Comparison of ENCODE assay signal across 7 cellular contexts in the genomic region with DNA sequence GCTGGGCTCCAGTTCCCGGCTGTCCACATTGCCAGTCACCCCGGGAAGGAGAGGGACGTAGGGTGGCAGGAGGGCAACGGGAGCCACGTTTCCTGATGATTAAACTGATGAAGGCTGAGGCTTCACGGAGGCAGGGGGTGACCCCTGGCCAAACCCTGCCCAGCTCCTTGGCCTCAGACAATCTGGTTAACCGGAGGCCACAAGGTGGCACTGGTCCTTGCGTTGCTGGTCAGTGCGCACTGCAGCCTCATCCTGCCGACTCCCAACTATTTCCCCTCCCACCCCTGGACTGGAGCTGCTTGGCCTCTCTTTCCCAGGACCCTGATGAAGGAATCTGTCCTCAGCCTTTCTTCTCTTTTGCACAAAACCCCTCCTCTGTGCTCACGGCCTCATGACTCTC.
DNase-seq lines count a peak whose midpoint lies in the region; ATAC-seq, FAIRE-seq and TF ChIP-seq lines count a peak whose summit lies in the region.

No MANE protein-coding gene starts in this region.

- in situ Hi-C loops in GM12878 (cut with MboI) = no loop called here
- in situ Hi-C loops in transverse colon (cut with MboI; ENCODE audit: low pct_ligation_motif_present in 1 of 4, low pct_unique_long_range_greater_than_20kb in 1 of 4, low sequenced_read_pairs in 3 of 4) = no loop called here

- H3K4me3 ChIP-seq in HFF-Myc (replicated peaks; ENCODE audit: low read depth, low read length) = no peak overlapping the region
- H3K4me3 ChIP-seq in GM12878 = no peak overlapping the region
- no peak overlapping the region for H3K4me3 ChIP-seq in transverse colon

- H3K79me2 ChIP-seq in GM12878 (ENCODE audit: control insufficient read depth, insufficient read depth, low read length) = no peaks in the 10 kb centered on the region

- RAD21 ChIA-PET in GM12878 (lab: Charles Lee; ENCODE audit: unreplicated experiment) = interaction anchor here (1.3 kb wide), 1 partner anchor 85 kb away, joined by 5 read pairs; no protein-coding TSS in a partner anchor

- ATAC-seq in GM12878 (peak; percentile 58; the same call in 2 of the 3 replicates), GM21529 (IDR thresholded peaks at IDR 0.05; ENCODE audit: unreplicated experiment) (no peak), HG03280 (IDR thresholded peaks at IDR 0.05; ENCODE audit: unreplicated experiment) (no peak)

- TF ChIP-seq POLR2A in GM12878 (IDR thresholded peaks at IDR 0.05; ENCODE audit: low read depth, low read length) = no peak
- no peak for TF ChIP-seq POLR2A in transverse colon (IDR thresholded peaks at IDR 0.05)

- CTCF ChIA-PET in GM12878 (lab: Yijun Ruan, JAX) = interaction anchor here (0.6 to 1.7 kb wide), 5 partner anchors 10 to 621 kb away, joined by 3 to 6 read pairs (median 4); no protein-coding TSS in a partner anchor

- H3K9me3 ChIP-seq in GM12878 (replicated peaks; ENCODE audit: control insufficient read depth, insufficient read depth, low read length) (no peaks in the 10 kb centered on the region), transverse colon (no peaks in the 10 kb centered on the region)

- intact Hi-C loops in GM12878 (cut with micrococcal nuclease; ENCODE audit: unreplicated experiment) (no loop called here), transverse colon (cut with DNase I; ENCODE audit: low total_unique reads) (loop anchor here (1.0 kb wide), 1 partner anchor 43 kb away; no protein-coding TSS in a partner anchor)

- POLR2A ChIA-PET in GM12878 (lab: Charles Lee) = no interaction called here

- H3K9ac ChIP-seq in GM12878 (ENCODE audit: control insufficient read depth, insufficient read depth, low read length) = no peak overlapping the region

- 31% methylated on average over 11 of the region's 11 CpGs for WGBS in GM12878 (ENCODE audit: insufficient coverage, insufficient replicate concordance, low lambda C conversion rate, missing lambda C conversion rate)
- 55% methylated on average over 11 of the region's 11 CpGs; no CpG with 5 or more reads in 1 of the 2 donors for WGBS in transverse colon (ENCODE audit: low coverage in 1 of 2), 2 donors

- SMC1A ChIA-PET in GM12878 (lab: Charles Lee; ENCODE audit: uncharacterized antibody, unreplicated experiment) = no interaction called here

- BruUV-seq in GM12878 (replicated peaks; lab: Mats Ljungman, UMichigan) = no TSS peak

- no peak overlapping the region for H3K27ac ChIP-seq in GM12878 (ENCODE audit: control insufficient read depth, insufficient read depth)
- no peak overlapping the region for H3K27ac ChIP-seq in transverse colon

- H3K4me2 ChIP-seq in GM12878 (ENCODE audit: control insufficient read depth, insufficient read depth) = no peak overlapping the region

- H3K27me3 ChIP-seq in GM12878 (replicated peaks in 1 of 2; ENCODE audit: control insufficient read depth in 2 of 2, insufficient read depth in 2 of 2, low read length in 1 of 2) (peaks cover 0 to 1% of the 10 kb centered on the region in 2 experiments; a peak in 2 of 4 replicates), transverse colon (no peaks in the 10 kb centered on the region)

- TF ChIP-seq CTCF in HFF-Myc (IDR thresholded peaks at IDR 0.05; ENCODE audit: low read depth, low read length, missing control alignments) (peak; percentile 34), GM12878 (IDR thresholded peaks at IDR 0.05 in 2 of 3, conservative IDR thresholded peaks at IDR 0.05 in 1 of 3; ENCODE audit: control insufficient read depth in 2 of 3, extremely low read depth in 1 of 3, insufficient read depth in 1 of 3, low read depth in 3 of 3, low read length in 3 of 3) (peak in 2 of 3 experiments; percentile 14 to 23; a peak in 3 of 6 replicates), transverse colon (IDR thresholded peaks at IDR 0.05) (peak; percentile 37 to 55 (median 45))

- no peak for TF ChIP-seq RAD21 in GM12878 (IDR thresholded peaks at IDR 0.05; ENCODE audit: insufficient read depth, low read depth, low read length)

- DNase-seq in HFF-Myc (ENCODE audit: extremely low read depth, low read depth) = no peak
- DNase-seq in GM12878 (ENCODE audit: low read depth, low spot score) = no peak
- DNase-seq in iris pigment epithelial cell (ENCODE audit: low read depth) = peak; percentile 32
- peak; percentile 35 for DNase-seq in transverse colon
- DNase-seq in LoVo (ENCODE audit: low spot score) = no peak

- no peak for FAIRE-seq in GM12878 (lab: Jason Lieb, UNC)

- no peaks in the 10 kb centered on the region for H3K36me3 ChIP-seq in GM12878 (ENCODE audit: control insufficient read depth in 2 of 2, insufficient read depth in 2 of 2, low read length in 1 of 2)
- H3K36me3 ChIP-seq in transverse colon = no peaks in the 10 kb centered on the region

- TF ChIP-seq EP300 in GM12878 (IDR thresholded peaks at IDR 0.05; ENCODE audit: borderline replicate concordance in 1 of 2, control insufficient read depth in 1 of 2, low read depth in 2 of 2, low read length in 2 of 2) (no peak), transverse colon (IDR thresholded peaks at IDR 0.05; ENCODE audit: low read depth) (no peak)

- H3K4me1 ChIP-seq in GM12878 (ENCODE audit: control insufficient read depth, insufficient read depth, low read length) (no peaks in the 10 kb centered on the region), transverse colon (peaks cover 0 to 11% (median 0%) of the 10 kb centered on the region in 4 donors)

- H4K20me1 ChIP-seq in GM12878 (ENCODE audit: control insufficient read depth, insufficient read depth) = no peaks in the 10 kb centered on the region

- H2AFZ ChIP-seq in GM12878 (ENCODE audit: control insufficient read depth, low read depth, low read length) = no peak overlapping the region

TF ChIP-seq in GM12878, 131 proteins besides CTCF, POLR2A, EP300 and RAD21:
- no peak for TF ChIP-seq EED (IDR thresholded peaks at IDR 0.05; ENCODE audit: low read depth)

Comparison
In these comparisons a context has a peak if more than half of its experiments do, and no peak if none do; other contexts are left out.
1. DNase-seq: peak in iris pigment epithelial cell (single experiment) and transverse colon (single experiment); none in HFF-Myc (single experiment), GM12878 (single experiment) and LoVo (single experiment).
2. Peak in every context shown above with its lines, with median percentiles within 50 percentile points of each other: CTCF ChIP-seq.